ENCODE assay signal across 24 cellular contexts in genomic region chr5:81995407-81995806, GRCh38.
"Had no signal": no experiment of that assay in that cellular context is flagged by ENCODE, and none has a peak within 500 bp of the region (broad histone marks: within the 10 kb centered on the region; RNA-seq: fewer than 3 reads in every experiment).

No MANE protein-coding gene starts in this region.

- H3K27ac Mint-ChIP-seq: T-helper 17 cell had no signal

- H3K4me3 Mint-ChIP-seq: T-helper 17 cell had no signal

- H3K4me1 Mint-ChIP-seq: T-helper 17 cell had no signal

- H3K27me3 Mint-ChIP-seq: T-helper 17 cell had no signal

- DNase-seq: Kasumi-1, KG1, MM.1S, NCI-H1048, NCI-H1105, NCI-H1417, NCI-H1436 treated with DMSO at 0.1 percent for 48 hours, NCI-H1694, NCI-H187 treated with DMSO at 0.1 percent for 48 hours, NCI-H2029 treated with DMSO at 0.1 percent for 48 hours, NCI-H2107, NCI-H2227 treated with DMSO at 0.1 percent for 48 hours, NCI-H524, NCI-H526 treated with DMSO at 0.1 percent for 48 hours, NCI-H748 treated with DMSO at 0.1 percent for 48 hours, PC-3, SHP77 treated with DMSO at 0.1 percent for 48 hours, SJCRH30, T-helper 1 cell, T-helper 17 cell had no signal

- ATAC-seq: HepG2, Panc1, PC-3, Right ventricle myocardium inferior, SK-N-SH treated with all-trans-retinoic acid at 6 μM for 48 hours, T-helper 17 cell had no signal
